In the genomic region with DNA sequence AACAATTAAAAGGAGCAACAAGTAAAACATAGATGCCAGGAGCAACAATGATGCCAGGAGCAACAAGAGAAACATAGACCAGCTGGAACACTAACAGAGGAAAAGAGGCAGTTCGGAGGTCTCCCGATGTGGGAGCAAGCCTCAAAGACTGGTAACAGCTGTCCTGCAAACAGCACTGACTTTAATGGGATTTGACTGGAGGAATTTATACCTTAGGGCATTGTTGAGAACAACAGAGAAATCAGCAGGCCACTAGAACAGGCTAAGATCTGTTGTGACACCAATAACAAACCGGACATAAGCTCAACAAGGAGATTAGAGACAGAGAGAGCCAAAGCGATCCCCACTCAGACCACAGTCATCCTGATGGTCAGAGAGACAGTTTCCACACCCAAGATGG, we compare ENCODE assay signal across 26 cellular contexts. TPM values are rescaled to one million over a fixed set of nuclear protein-coding genes. Genes with fewer than 3 reads are reported as not detected.
"Had no signal": no experiment of that assay in that cellular context is flagged by ENCODE, and none has a peak within 500 bp of the region (broad histone marks: within the 10 kb centered on the region; RNA-seq: fewer than 3 reads in every experiment).

No MANE protein-coding gene starts in this region.

- H3K27ac Mint-ChIP-seq: activated CD4-positive, alpha-beta memory T cell treated with anti-CD3 and anti-CD28 coated beads, Interleukin-2, amount 10 ng/mL, durations not matched to agents 7 days and 5 days; activated CD4-positive, alpha-beta T cell treated with anti-CD3 and anti-CD28 coated beads, Interleukin-2, amount 10 ng/mL, durations not matched to agents 24 days and 14 days; activated naive CD8-positive, alpha-beta T cell treated with anti-CD3 and anti-CD28 coated beads, Interleukin-2, amount 50 U/mL, for 24 hours; naive thymus-derived CD4-positive, alpha-beta T cell; T-helper 17 cell had no signal

- DNase-seq: activated CD4-positive, alpha-beta memory T cell treated with anti-CD3 and anti-CD28 coated beads, Interleukin-2, amount 10 ng/mL, durations not matched to agents 7 days and 5 days; activated CD4-positive, alpha-beta T cell treated with anti-CD3 and anti-CD28 coated beads, Interleukin-2, amount 10 ng/mL, durations not matched to agents 24 days and 14 days; activated effector memory CD4-positive, alpha-beta T cell treated with anti-CD3 and anti-CD28 coated beads, Interleukin-2, amount 50 U/mL, for 16 hours; activated naive CD4-positive, alpha-beta T cell treated with anti-CD3 and anti-CD28 coated beads, Interleukin-2, amount 50 U/mL, for 16 hours; activated naive CD8-positive, alpha-beta T cell treated with anti-CD3 and anti-CD28 coated beads, Interleukin-2, amount 50 U/mL, for 24 hours; activated T-cell treated with anti-CD3 and anti-CD28 coated beads for 4 hours; cerebellar nuclear complex; cortex of kidney; erythroblast; foreskin fibroblast; heart right ventricle; left colon; lower lobe of right lung; naive thymus-derived CD4-positive, alpha-beta T cell; ovary; right lobe of liver; stimulated activated CD4-positive, alpha-beta T cell treated with anti-CD3 and anti-CD28 coated beads, Interleukin-1b, Interleukin-23, amount 100 ng/mL, for 48 hours; stomach; T-helper 17 cell had no signal

- FAIRE-seq: endometrium, keratinocyte, urothelium cell line had no signal

- H3K36me3 ChIP-seq: heart right ventricle, lower lobe of right lung, ovary, right lobe of liver, stomach, suprapubic skin, tibial nerve had no signal

- H3K27ac ChIP-seq: heart right ventricle, lower lobe of right lung, ovary, right lobe of liver, skin epidermis, stomach, suprapubic skin, tibial nerve had no signal

- H3K4me3 Mint-ChIP-seq: activated CD4-positive, alpha-beta memory T cell treated with anti-CD3 and anti-CD28 coated beads, Interleukin-2, amount 10 ng/mL, durations not matched to agents 7 days and 5 days; activated CD4-positive, alpha-beta T cell treated with anti-CD3 and anti-CD28 coated beads, Interleukin-2, amount 10 ng/mL, durations not matched to agents 24 days and 14 days; activated naive CD8-positive, alpha-beta T cell treated with anti-CD3 and anti-CD28 coated beads, Interleukin-2, amount 50 U/mL, for 24 hours; naive thymus-derived CD4-positive, alpha-beta T cell; T-helper 17 cell had no signal

- H3K4me3 ChIP-seq: heart right ventricle, lower lobe of right lung, ovary, right lobe of liver, skin epidermis, stomach, suprapubic skin, tibial nerve had no signal

- H3K36me3 Mint-ChIP-seq: naive thymus-derived CD4-positive, alpha-beta T cell had no signal

- ATAC-seq: activated naive CD8-positive, alpha-beta T cell treated with anti-CD3 and anti-CD28 coated beads, Interleukin-2, amount 50 U/mL, for 24 hours; heart right ventricle; left colon; lower lobe of right lung; naive thymus-derived CD4-positive, alpha-beta T cell; right lobe of liver; T-helper 17 cell had no signal

- H3K9me3 ChIP-seq: heart right ventricle, lower lobe of right lung, ovary, right lobe of liver, stomach, suprapubic skin, tibial nerve had no signal

- H3K27me3 ChIP-seq: ovary, right lobe of liver, tibial nerve had no signal

- H3K9me3 Mint-ChIP-seq: activated CD4-positive, alpha-beta memory T cell treated with anti-CD3 and anti-CD28 coated beads, Interleukin-2, amount 10 ng/mL, durations not matched to agents 7 days and 5 days had no signal

- H3K4me1 Mint-ChIP-seq: activated CD4-positive, alpha-beta memory T cell treated with anti-CD3 and anti-CD28 coated beads, Interleukin-2, amount 10 ng/mL, durations not matched to agents 7 days and 5 days; T-helper 17 cell had no signal

RNA-seq across cellular contexts. Expression of gene SYK, which starts 11.8 kb away (rescaled TPM):
- polyA plus RNA-seq: fibroblast of lung had no signal
